Comparison of ENCODE assay signal across 28 cellular contexts in genomic region chr6:111644893-111645430, GRCh38.
"Had no signal": no experiment of that assay in that cellular context is flagged by ENCODE, and none has a peak within 500 bp of the region (broad histone marks: within the 10 kb centered on the region; RNA-seq: fewer than 3 reads in every experiment).

No MANE protein-coding gene starts in this region.

- H3K36me3 ChIP-seq: left ventricle myocardium inferior, pancreas, prostate gland, sigmoid colon, upper lobe of left lung had no signal

- H3K27me3 Mint-ChIP-seq: activated CD4-positive, alpha-beta memory T cell treated with anti-CD3 and anti-CD28 coated beads for 36 hours; activated naive CD8-positive, alpha-beta T cell treated with anti-CD3 and anti-CD28 coated beads, Interleukin-2, amount 10 ng/mL, durations not matched to agents 7 days and 5 days; dendritic cell treated with granulocyte-macrophage colony-stimulating factor and Interleukin-4, amounts not matched to agents 40 ng/mL and 50 ng/mL, for 4 days; stimulated activated memory B cell treated with anti-CD40 and anti-IgM and Interleukin-4, amounts not matched to agents 10 μg/mL and 1 μg/mL and 100 μg/mL, for 72 hours; stimulated activated naive CD8-positive, alpha-beta T cell treated with anti-CD3 and anti-CD28 coated beads, Interleukin-15, amount 100 ng/mL, for 72 hours had no signal

- H3K4me1 ChIP-seq: pancreas, prostate gland had no signal

- H3K27ac Mint-ChIP-seq: activated CD4-positive, alpha-beta memory T cell treated with anti-CD3 and anti-CD28 coated beads for 36 hours; activated naive CD4-positive, alpha-beta T cell treated with anti-CD3 and anti-CD28 coated beads for 36 hours; activated naive CD8-positive, alpha-beta T cell treated with anti-CD3 and anti-CD28 coated beads, Interleukin-2, amount 10 ng/mL, durations not matched to agents 7 days and 5 days; activated T-helper 1 cell treated with anti-CD3 and anti-CD28 coated beads, Interleukin-12 subunit alpha, Interleukin-12 subunit beta, Interleukin-2, Interleukin-4 antibody, amounts not matched to agents 30 ng/mL and 10 ng/mL and 1 ng/mL, durations not matched to agents 14 hours and 24 hours and 36 hours; dendritic cell treated with granulocyte-macrophage colony-stimulating factor and Interleukin-4, amounts not matched to agents 40 ng/mL and 50 ng/mL, for 4 days; nephron progenitor cell; stimulated activated memory B cell treated with anti-CD40 and anti-IgM and Interleukin-4, amounts not matched to agents 10 μg/mL and 1 μg/mL and 100 μg/mL, for 72 hours; stimulated activated naive CD8-positive, alpha-beta T cell treated with anti-CD3 and anti-CD28 coated beads, Interleukin-15, amount 100 ng/mL, for 72 hours had no signal

- DNase-seq: activated CD4-positive, alpha-beta memory T cell treated with anti-CD3 and anti-CD28 coated beads for 36 hours; activated CD4-positive, alpha-beta T cell treated with anti-CD3 and anti-CD28 coated beads for 48 hours; activated CD8-positive, alpha-beta memory T cell treated with anti-CD3 and anti-CD28 coated beads, Interleukin-2, amount 50 U/mL, for 4 hours; activated effector memory CD4-positive, alpha-beta T cell treated with anti-CD3 and anti-CD28 coated beads, Interleukin-2, amount 50 U/mL, for 16 hours; activated naive CD4-positive, alpha-beta T cell treated with anti-CD3 and anti-CD28 coated beads for 36 hours; activated naive CD8-positive, alpha-beta T cell treated with anti-CD3 and anti-CD28 coated beads, Interleukin-2, amount 10 ng/mL, durations not matched to agents 7 days and 5 days; activated T-cell treated with anti-CD3 and anti-CD28 coated beads, Interleukin-2, amount 50 U/mL, for 1 hour; amygdala; central memory CD4-positive, alpha-beta T cell; glutamatergic neuron; left ventricle myocardium inferior; mesendoderm; nephron progenitor cell; pancreas; retina; sigmoid colon; small intestine; stimulated activated CD4-positive, alpha-beta T cell treated with anti-CD3 and anti-CD28 coated beads, Interleukin-4, amount 100 ng/mL, for 24 hours; stimulated activated naive CD8-positive, alpha-beta T cell treated with anti-CD3 and anti-CD28 coated beads, Interleukin-15, amount 100 ng/mL, for 72 hours; substantia nigra; SW 1271; T-helper 2 cell; upper lobe of left lung had no signal

- H3K4me1 Mint-ChIP-seq: nephron progenitor cell; stimulated activated memory B cell treated with anti-CD40 and anti-IgM and Interleukin-4, amounts not matched to agents 10 μg/mL and 1 μg/mL and 100 μg/mL, for 72 hours; stimulated activated naive CD8-positive, alpha-beta T cell treated with anti-CD3 and anti-CD28 coated beads, Interleukin-15, amount 100 ng/mL, for 72 hours had no signal

- H3K27me3 ChIP-seq: pancreas, sigmoid colon, upper lobe of left lung had no signal

- H3K9me3 ChIP-seq: left ventricle myocardium inferior, pancreas, prostate gland, sigmoid colon, upper lobe of left lung had no signal

- ATAC-seq: pancreas; stimulated activated memory B cell treated with anti-CD40 and anti-IgM and Interleukin-4, amounts not matched to agents 10 μg/mL and 1 μg/mL and 100 μg/mL, for 72 hours; stimulated activated naive CD8-positive, alpha-beta T cell treated with anti-CD3 and anti-CD28 coated beads, Interleukin-15, amount 100 ng/mL, for 72 hours had no signal

- H3K4me3 Mint-ChIP-seq: activated CD4-positive, alpha-beta memory T cell treated with anti-CD3 and anti-CD28 coated beads for 36 hours; activated naive CD4-positive, alpha-beta T cell treated with anti-CD3 and anti-CD28 coated beads for 36 hours; activated naive CD8-positive, alpha-beta T cell treated with anti-CD3 and anti-CD28 coated beads, Interleukin-2, amount 10 ng/mL, durations not matched to agents 7 days and 5 days; activated T-helper 1 cell treated with anti-CD3 and anti-CD28 coated beads, Interleukin-12 subunit alpha, Interleukin-12 subunit beta, Interleukin-2, Interleukin-4 antibody, amounts not matched to agents 30 ng/mL and 10 ng/mL and 1 ng/mL, durations not matched to agents 14 hours and 24 hours and 36 hours; dendritic cell treated with granulocyte-macrophage colony-stimulating factor and Interleukin-4, amounts not matched to agents 40 ng/mL and 50 ng/mL, for 4 days; nephron progenitor cell; stimulated activated memory B cell treated with anti-CD40 and anti-IgM and Interleukin-4, amounts not matched to agents 10 μg/mL and 1 μg/mL and 100 μg/mL, for 72 hours; stimulated activated naive CD8-positive, alpha-beta T cell treated with anti-CD3 and anti-CD28 coated beads, Interleukin-15, amount 100 ng/mL, for 72 hours had no signal

- H3K27ac ChIP-seq: left ventricle myocardium inferior, pancreas, prostate gland, sigmoid colon, upper lobe of left lung had no signal

- H3K9me3 Mint-ChIP-seq: activated CD4-positive, alpha-beta memory T cell treated with anti-CD3 and anti-CD28 coated beads for 36 hours; activated naive CD4-positive, alpha-beta T cell treated with anti-CD3 and anti-CD28 coated beads for 36 hours; activated naive CD8-positive, alpha-beta T cell treated with anti-CD3 and anti-CD28 coated beads, Interleukin-2, amount 10 ng/mL, durations not matched to agents 7 days and 5 days; activated T-helper 1 cell treated with anti-CD3 and anti-CD28 coated beads, Interleukin-12 subunit alpha, Interleukin-12 subunit beta, Interleukin-2, Interleukin-4 antibody, amounts not matched to agents 30 ng/mL and 10 ng/mL and 1 ng/mL, durations not matched to agents 14 hours and 24 hours and 36 hours; dendritic cell treated with granulocyte-macrophage colony-stimulating factor and Interleukin-4, amounts not matched to agents 40 ng/mL and 50 ng/mL, for 4 days; nephron progenitor cell; stimulated activated memory B cell treated with anti-CD40 and anti-IgM and Interleukin-4, amounts not matched to agents 10 μg/mL and 1 μg/mL and 100 μg/mL, for 72 hours; stimulated activated naive CD8-positive, alpha-beta T cell treated with anti-CD3 and anti-CD28 coated beads, Interleukin-15, amount 100 ng/mL, for 72 hours had no signal

- H3K4me3 ChIP-seq: left ventricle myocardium inferior, lung, pancreas, prostate gland, sigmoid colon, upper lobe of left lung had no signal

- H3K36me3 Mint-ChIP-seq: stimulated activated memory B cell treated with anti-CD40 and anti-IgM and Interleukin-4, amounts not matched to agents 10 μg/mL and 1 μg/mL and 100 μg/mL, for 72 hours had no signal
